ENCODE assay signal across 7 cellular contexts in genomic region chr16:5239472-5240277, GRCh38.
DNase-seq lines count a peak whose midpoint lies in the region; ATAC-seq and TF ChIP-seq lines count a peak whose summit lies in the region.
"Not testable (repeated sequence)": the region's sequence is repeated elsewhere in the genome, so short reads cannot be mapped to it uniquely, and the experiment has no call there.

No MANE protein-coding gene starts in this region.

- intact Hi-C loops in activated naive CD4-positive, alpha-beta T cell treated with anti-CD3 and anti-CD28 coated beads for 36 hours (cut with micrococcal nuclease), result loop anchor here (5.0 kb wide), 1 partner anchor 378 kb away; no protein-coding TSS in a partner anchor

- H3K4me3 Mint-ChIP-seq in WTC11 (peak overlapping the region; percentile 64), memory B cell (peak overlapping the region; percentile 69)
- peak overlapping the region; percentile 18 for H3K4me3 Mint-ChIP-seq in activated naive CD4-positive, alpha-beta T cell treated with anti-CD3 and anti-CD28 coated beads for 36 hours

- CTCF ChIA-PET in WTC11 (lab: Charles Lee), result interaction anchor here (1.1 to 1.9 kb wide), 7 partner anchors 13 to 376 kb away, joined by 3 to 12 read pairs (median 4); no protein-coding TSS in a partner anchor
- CTCF ChIA-PET in activated naive CD4-positive, alpha-beta T cell treated with anti-CD3 and anti-CD28 coated beads for 36 hours (lab: Charles Lee), result interaction anchor here (0.6 to 1.2 kb wide), 2 partner anchors 71 to 1403 kb away, joined by 3 read pairs; no protein-coding TSS in a partner anchor

- not testable (repeated sequence) for H3K9me3 Mint-ChIP-seq in WTC11; activated naive CD4-positive, alpha-beta T cell treated with anti-CD3 and anti-CD28 coated beads for 36 hours; memory B cell

- not testable (repeated sequence) for H3K4me1 Mint-ChIP-seq in WTC11; activated naive CD4-positive, alpha-beta T cell treated with anti-CD3 and anti-CD28 coated beads for 36 hours (ENCODE audit: low read depth); memory B cell

- not testable (repeated sequence) for H3K4me3 ChIP-seq in epithelial cell of proximal tubule (ENCODE audit: low read depth, low read length)

- POLR2A ChIA-PET in WTC11 (lab: Charles Lee), result not testable (repeated sequence)

- DNase-seq in GM10266 (ENCODE audit: extremely low spot score) (peak; percentile 66), NCI-H1436 (lab: John Stamatoyannopoulos, UW) (peak; percentile 5), WTC11 (ENCODE audit: low spot score) (peak; percentile 78), memory B cell (ENCODE audit: low spot score in 2 of 2) (peak; percentile 48 to 74)
- peak; percentile 46 for DNase-seq in activated naive CD4-positive, alpha-beta T cell treated with anti-CD3 and anti-CD28 coated beads for 36 hours
- DNase-seq in epithelial cell of proximal tubule (ENCODE audit: low read depth), result not testable (repeated sequence)
- DNase-seq in stimulated activated CD4-positive, alpha-beta T cell treated with anti-CD3 and anti-CD28 coated beads, Interleukin-1b, Interleukin-23, amount 100 ng/mL, for 48 hours, result peak; percentile 39

- not testable (repeated sequence) for H3K27ac Mint-ChIP-seq in WTC11; activated naive CD4-positive, alpha-beta T cell treated with anti-CD3 and anti-CD28 coated beads for 36 hours; memory B cell

- H3K27me3 Mint-ChIP-seq in WTC11 (ENCODE audit: low read depth) (peaks cover 31% of the 10 kb centered on the region), memory B cell (peaks cover 13% of the 10 kb centered on the region)
- H3K27me3 Mint-ChIP-seq in activated naive CD4-positive, alpha-beta T cell treated with anti-CD3 and anti-CD28 coated beads for 36 hours (ENCODE audit: low read depth), result peaks cover 26% of the 10 kb centered on the region

- not testable (repeated sequence) for H3K36me3 Mint-ChIP-seq in WTC11; activated naive CD4-positive, alpha-beta T cell treated with anti-CD3 and anti-CD28 coated beads for 36 hours (ENCODE audit: low read depth); memory B cell

- peak; percentile 67 for TF ChIP-seq CTCF in GM10266 (IDR thresholded peaks at IDR 0.05; ENCODE audit: control insufficient read depth, insufficient read depth, low read depth, missing control alignments)
- TF ChIP-seq CTCF in WTC11 (IDR thresholded peaks at IDR 0.05), result peak; percentile 51; the same call in 1 of the 2 replicates
- peak; percentile 28 for TF ChIP-seq CTCF in epithelial cell of proximal tubule (conservative IDR thresholded peaks at IDR 0.05; ENCODE audit: low read depth, low read length)

- ATAC-seq in WTC11, result peak; percentile 92
- not testable (repeated sequence) for ATAC-seq in memory B cell (ENCODE audit: low read depth)

TF ChIP-seq in WTC11, 78 proteins besides CTCF, POLR2A, EP300 and RAD21:
- TF ChIP-seq ZNF121 (CRISPR knock-in tag; IDR thresholded peaks at IDR 0.05), result peak; percentile 57; the same call in 1 of the 2 replicates
TF ChIP-seq in WTC11: peak in this region for 1; not testable (repeated sequence) for 77.

Comparison
In these comparisons a context has a peak if more than half of its experiments do, and no peak if none do; other contexts are left out.
1. H3K4me3 Mint-ChIP-seq: peak in every context shown above with its lines; median percentile 69 in memory B cell; 64 in WTC11; 18 in activated naive CD4-positive, alpha-beta T cell treated with anti-CD3 and anti-CD28 coated beads for 36 hours.